Comparison of ENCODE assay signal across 1 cellular context in the genomic region with DNA sequence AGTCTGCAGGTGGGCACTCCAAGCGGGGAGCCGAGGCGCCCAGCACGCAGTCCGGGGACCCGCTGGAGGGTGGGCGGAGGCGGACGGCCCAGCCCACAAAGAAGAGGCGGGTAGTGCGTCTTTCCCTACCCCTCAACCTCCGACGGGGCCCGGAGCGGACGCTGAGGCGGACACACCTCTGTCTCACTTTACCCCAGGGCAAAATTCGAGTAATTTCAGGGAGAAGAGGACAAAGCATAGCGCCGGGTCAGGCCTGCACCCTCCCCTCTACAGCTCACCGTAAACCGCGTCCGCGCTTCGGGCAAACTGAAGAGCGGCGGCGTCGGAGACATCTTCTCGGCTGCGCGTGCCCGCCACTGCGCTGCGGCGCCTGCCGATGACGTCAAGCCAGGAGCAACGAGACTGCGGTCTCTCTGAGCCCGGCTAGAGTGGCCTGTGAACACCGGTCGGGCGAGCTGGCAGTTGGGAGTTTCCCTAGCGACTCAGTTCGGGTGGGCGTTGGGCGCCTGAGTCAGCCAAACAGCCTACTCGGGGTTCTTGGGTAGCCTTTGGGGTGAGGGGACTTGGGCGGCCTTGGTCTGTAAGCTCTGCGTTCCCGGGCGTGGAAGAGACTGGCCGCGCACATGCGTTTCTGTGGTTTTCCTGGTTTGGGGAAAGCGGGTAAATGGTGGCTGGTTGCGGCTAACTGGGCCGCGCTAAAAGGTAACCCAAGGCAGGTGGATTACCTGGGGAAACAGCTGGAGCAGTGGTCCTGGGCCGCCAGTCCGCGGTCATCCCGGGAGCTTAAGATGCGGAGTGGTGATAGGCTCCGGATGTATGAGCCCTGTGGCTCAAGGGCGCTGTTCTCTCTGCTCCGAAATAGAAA.
TF ChIP-seq lines count a peak whose summit lies in the region.

A gene with protein sequence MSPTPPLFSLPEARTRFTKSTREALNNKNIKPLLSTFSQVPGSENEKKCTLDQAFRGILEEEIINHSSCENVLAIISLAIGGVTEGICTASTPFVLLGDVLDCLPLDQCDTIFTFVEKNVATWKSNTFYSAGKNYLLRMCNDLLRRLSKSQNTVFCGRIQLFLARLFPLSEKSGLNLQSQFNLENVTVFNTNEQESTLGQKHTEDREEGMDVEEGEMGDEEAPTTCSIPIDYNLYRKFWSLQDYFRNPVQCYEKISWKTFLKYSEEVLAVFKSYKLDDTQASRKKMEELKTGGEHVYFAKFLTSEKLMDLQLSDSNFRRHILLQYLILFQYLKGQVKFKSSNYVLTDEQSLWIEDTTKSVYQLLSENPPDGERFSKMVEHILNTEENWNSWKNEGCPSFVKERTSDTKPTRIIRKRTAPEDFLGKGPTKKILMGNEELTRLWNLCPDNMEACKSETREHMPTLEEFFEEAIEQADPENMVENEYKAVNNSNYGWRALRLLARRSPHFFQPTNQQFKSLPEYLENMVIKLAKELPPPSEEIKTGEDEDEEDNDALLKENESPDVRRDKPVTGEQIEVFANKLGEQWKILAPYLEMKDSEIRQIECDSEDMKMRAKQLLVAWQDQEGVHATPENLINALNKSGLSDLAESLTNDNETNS (minus strand): TSS at position 360 of the 865 bp plus-strand sequence. CDS start 28 bp downstream, at position 332.

TF ChIP-seq in K562, 482 proteins besides CTCF, POLR2A, EP300 and RAD21 (continued from another document and continues in another):
- TF ChIP-seq ZNF445 (CRISPR knock-in tag; IDR thresholded peaks at IDR 0.05; ENCODE audit: low read depth) (no peak), NCOR1 (IDR thresholded peaks at IDR 0.05) (peak; percentile 53; the same call in 1 of the 2 replicates), BCOR (IDR thresholded peaks at IDR 0.05) (peak; percentile 32), GABPB1 (CRISPR knock-in tag; IDR thresholded peaks at IDR 0.05) (peak; percentile 79), MEIS2 (IDR thresholded peaks at IDR 0.05; ENCODE audit: partially characterized antibody) (peak; percentile 41), LCOR (CRISPR knock-in tag; IDR thresholded peaks at IDR 0.05) (peak; percentile 96), ZNF274 (IDR thresholded peaks at IDR 0.05; ENCODE audit: borderline replicate concordance, low read depth, low read length) (no peak), ZNF311 (CRISPR knock-in tag; IDR thresholded peaks at IDR 0.05) (no peak), ZNF444 (CRISPR knock-in tag; IDR thresholded peaks at IDR 0.05) (no peak), HDAC8 (tag; IDR thresholded peaks at IDR 0.05) (no peak), KHSRP (IDR thresholded peaks at IDR 0.05) (peak; percentile 88), TARDBP (IDR thresholded peaks at IDR 0.05) (no peak), RHOXF2B (CRISPR knock-in tag; conservative IDR thresholded peaks at IDR 0.05) (no peak), FOXM1 (IDR thresholded peaks at IDR 0.05; ENCODE audit: low read depth) (0 out of 2 replicates have a peak, but pooled peaks have one; percentile 9), FOXM1 (CRISPR knock-in tag; IDR thresholded peaks at IDR 0.05; ENCODE audit: low read depth) (peak; percentile 94), NEUROD1 (IDR thresholded peaks at IDR 0.05; ENCODE audit: borderline replicate concordance, low read depth, low read length, partially characterized antibody) (peak; percentile 81), CHD1 (IDR thresholded peaks at IDR 0.05; ENCODE audit: low read length) (peak; percentile 88), ZFP36 (IDR thresholded peaks at IDR 0.05; ENCODE audit: low read depth, low read length, partially characterized antibody) (no peak), MCM3 (IDR thresholded peaks at IDR 0.05) (no peak), ZBTB17 (CRISPR knock-in tag; IDR thresholded peaks at IDR 0.05) (peak; percentile 84), HIVEP1 (CRISPR knock-in tag; IDR thresholded peaks at IDR 0.05) (no peak), KDM1A (IDR thresholded peaks at IDR 0.05) (peak in 1 of 2 experiments; percentile 58; a peak in 1 of 4 replicates), GTF2F1 (IDR thresholded peaks at IDR 0.05; ENCODE audit: low read depth, low read length) (peak; percentile 90; the same call in 1 of the 2 replicates), XRCC5 (IDR thresholded peaks at IDR 0.05; ENCODE audit: low read depth, low read length) (0 out of 2 replicates have a peak, but pooled peaks have one; percentile 68), SNIP1 (IDR thresholded peaks at IDR 0.05; ENCODE audit: low read depth) (peak; percentile 86), JUN (IDR thresholded peaks at IDR 0.05; ENCODE audit: borderline replicate concordance, low read depth, low read length) (peak; percentile 80), JUN (CRISPR knock-in tag; IDR thresholded peaks at IDR 0.05; ENCODE audit: borderline replicate concordance) (peak; percentile 96; the same call in 1 of the 2 replicates), HDAC1 (IDR thresholded peaks at IDR 0.05) (peak in 1 of 2 experiments; percentile 90; a peak in 2 of 4 replicates), ZBTB7A (IDR thresholded peaks at IDR 0.05; ENCODE audit: borderline replicate concordance, control insufficient read depth, low read depth, low read length) (peak; percentile 82), JUNB (CRISPR knock-in tag; conservative IDR thresholded peaks at IDR 0.05) (no peak), CREM (IDR thresholded peaks at IDR 0.05; ENCODE audit: low read depth) (peak; percentile 100), GATAD2B (IDR thresholded peaks at IDR 0.05; ENCODE audit: borderline replicate concordance) (no peak), PHB (CRISPR knock-in tag; IDR thresholded peaks at IDR 0.05) (peak; percentile 72; the same call in 1 of the 2 replicates), NR1H2 (CRISPR knock-in tag; IDR thresholded peaks at IDR 0.05) (peak; percentile 89; the same call in 1 of the 2 replicates), IRF2 (CRISPR knock-in tag; IDR thresholded peaks at IDR 0.05) (no peak), SOX6 (IDR thresholded peaks at IDR 0.05) (peak; percentile 64), ZNF707 (CRISPR knock-in tag; conservative IDR thresholded peaks at IDR 0.05) (no peak), SRSF3 (IDR thresholded peaks at IDR 0.05; ENCODE audit: insufficient read depth, low read length) (0 out of 2 replicates have a peak, but pooled peaks have one; percentile 59)
- TF ChIP-seq, protein P1, sequence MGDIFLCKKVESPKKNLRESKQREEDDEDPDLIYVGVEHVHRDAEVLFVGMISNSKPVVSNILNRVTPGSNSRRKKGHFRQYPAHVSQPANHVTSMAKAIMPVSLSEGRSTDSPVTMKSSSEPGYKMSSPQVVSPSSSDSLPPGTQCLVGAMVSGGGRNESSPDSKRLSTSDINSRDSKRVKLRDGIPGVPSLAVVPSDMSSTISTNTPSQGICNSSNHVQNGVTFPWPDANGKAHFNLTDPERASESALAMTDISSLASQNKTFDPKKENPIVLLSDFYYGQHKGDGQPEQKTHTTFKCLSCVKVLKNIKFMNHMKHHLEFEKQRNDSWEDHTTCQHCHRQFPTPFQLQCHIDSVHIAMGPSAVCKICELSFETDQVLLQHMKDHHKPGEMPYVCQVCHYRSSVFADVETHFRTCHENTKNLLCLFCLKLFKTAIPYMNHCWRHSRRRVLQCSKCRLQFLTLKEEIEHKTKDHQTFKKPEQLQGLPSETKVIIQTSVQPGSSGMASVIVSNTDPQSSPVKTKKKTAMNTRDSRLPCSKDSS (IDR thresholded peaks at IDR 0.05; ENCODE audit: low read depth, partially characterized antibody) = no peak
- TF ChIP-seq, protein P2, sequence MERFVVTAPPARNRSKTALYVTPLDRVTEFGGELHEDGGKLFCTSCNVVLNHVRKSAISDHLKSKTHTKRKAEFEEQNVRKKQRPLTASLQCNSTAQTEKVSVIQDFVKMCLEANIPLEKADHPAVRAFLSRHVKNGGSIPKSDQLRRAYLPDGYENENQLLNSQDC (CRISPR knock-in tag; IDR thresholded peaks at IDR 0.05) = no peak
- TF ChIP-seq, protein P3, sequence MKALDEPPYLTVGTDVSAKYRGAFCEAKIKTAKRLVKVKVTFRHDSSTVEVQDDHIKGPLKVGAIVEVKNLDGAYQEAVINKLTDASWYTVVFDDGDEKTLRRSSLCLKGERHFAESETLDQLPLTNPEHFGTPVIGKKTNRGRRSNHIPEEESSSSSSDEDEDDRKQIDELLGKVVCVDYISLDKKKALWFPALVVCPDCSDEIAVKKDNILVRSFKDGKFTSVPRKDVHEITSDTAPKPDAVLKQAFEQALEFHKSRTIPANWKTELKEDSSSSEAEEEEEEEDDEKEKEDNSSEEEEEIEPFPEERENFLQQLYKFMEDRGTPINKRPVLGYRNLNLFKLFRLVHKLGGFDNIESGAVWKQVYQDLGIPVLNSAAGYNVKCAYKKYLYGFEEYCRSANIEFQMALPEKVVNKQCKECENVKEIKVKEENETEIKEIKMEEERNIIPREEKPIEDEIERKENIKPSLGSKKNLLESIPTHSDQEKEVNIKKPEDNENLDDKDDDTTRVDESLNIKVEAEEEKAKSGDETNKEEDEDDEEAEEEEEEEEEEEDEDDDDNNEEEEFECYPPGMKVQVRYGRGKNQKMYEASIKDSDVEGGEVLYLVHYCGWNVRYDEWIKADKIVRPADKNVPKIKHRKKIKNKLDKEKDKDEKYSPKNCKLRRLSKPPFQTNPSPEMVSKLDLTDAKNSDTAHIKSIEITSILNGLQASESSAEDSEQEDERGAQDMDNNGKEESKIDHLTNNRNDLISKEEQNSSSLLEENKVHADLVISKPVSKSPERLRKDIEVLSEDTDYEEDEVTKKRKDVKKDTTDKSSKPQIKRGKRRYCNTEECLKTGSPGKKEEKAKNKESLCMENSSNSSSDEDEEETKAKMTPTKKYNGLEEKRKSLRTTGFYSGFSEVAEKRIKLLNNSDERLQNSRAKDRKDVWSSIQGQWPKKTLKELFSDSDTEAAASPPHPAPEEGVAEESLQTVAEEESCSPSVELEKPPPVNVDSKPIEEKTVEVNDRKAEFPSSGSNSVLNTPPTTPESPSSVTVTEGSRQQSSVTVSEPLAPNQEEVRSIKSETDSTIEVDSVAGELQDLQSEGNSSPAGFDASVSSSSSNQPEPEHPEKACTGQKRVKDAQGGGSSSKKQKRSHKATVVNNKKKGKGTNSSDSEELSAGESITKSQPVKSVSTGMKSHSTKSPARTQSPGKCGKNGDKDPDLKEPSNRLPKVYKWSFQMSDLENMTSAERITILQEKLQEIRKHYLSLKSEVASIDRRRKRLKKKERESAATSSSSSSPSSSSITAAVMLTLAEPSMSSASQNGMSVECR (CRISPR knock-in tag; IDR thresholded peaks at IDR 0.05) = peak; percentile 98
- TF ChIP-seq, protein P4, sequence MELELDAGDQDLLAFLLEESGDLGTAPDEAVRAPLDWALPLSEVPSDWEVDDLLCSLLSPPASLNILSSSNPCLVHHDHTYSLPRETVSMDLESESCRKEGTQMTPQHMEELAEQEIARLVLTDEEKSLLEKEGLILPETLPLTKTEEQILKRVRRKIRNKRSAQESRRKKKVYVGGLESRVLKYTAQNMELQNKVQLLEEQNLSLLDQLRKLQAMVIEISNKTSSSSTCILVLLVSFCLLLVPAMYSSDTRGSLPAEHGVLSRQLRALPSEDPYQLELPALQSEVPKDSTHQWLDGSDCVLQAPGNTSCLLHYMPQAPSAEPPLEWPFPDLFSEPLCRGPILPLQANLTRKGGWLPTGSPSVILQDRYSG (tag; conservative IDR thresholded peaks at IDR 0.05; ENCODE audit: low read depth) = no peak
- TF ChIP-seq, protein P5, sequence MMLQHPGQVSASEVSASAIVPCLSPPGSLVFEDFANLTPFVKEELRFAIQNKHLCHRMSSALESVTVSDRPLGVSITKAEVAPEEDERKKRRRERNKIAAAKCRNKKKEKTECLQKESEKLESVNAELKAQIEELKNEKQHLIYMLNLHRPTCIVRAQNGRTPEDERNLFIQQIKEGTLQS (IDR thresholded peaks at IDR 0.05) = peak; percentile 80
- TF ChIP-seq, protein P5 (CRISPR knock-in tag; conservative IDR thresholded peaks at IDR 0.05) = peak; percentile 65; the same call in 1 of the 2 replicates
- TF ChIP-seq, protein P6, sequence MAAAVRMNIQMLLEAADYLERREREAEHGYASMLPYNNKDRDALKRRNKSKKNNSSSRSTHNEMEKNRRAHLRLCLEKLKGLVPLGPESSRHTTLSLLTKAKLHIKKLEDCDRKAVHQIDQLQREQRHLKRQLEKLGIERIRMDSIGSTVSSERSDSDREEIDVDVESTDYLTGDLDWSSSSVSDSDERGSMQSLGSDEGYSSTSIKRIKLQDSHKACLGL (CRISPR knock-in tag; IDR thresholded peaks at IDR 0.05; ENCODE audit: borderline replicate concordance, poor library complexity, severe bottlenecking) = peak; percentile 77
- TF ChIP-seq, protein P7, sequence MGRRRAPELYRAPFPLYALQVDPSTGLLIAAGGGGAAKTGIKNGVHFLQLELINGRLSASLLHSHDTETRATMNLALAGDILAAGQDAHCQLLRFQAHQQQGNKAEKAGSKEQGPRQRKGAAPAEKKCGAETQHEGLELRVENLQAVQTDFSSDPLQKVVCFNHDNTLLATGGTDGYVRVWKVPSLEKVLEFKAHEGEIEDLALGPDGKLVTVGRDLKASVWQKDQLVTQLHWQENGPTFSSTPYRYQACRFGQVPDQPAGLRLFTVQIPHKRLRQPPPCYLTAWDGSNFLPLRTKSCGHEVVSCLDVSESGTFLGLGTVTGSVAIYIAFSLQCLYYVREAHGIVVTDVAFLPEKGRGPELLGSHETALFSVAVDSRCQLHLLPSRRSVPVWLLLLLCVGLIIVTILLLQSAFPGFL (CRISPR knock-in tag; IDR thresholded peaks at IDR 0.05) = 0 out of 2 replicates have a peak, but pooled peaks have one; percentile 36
- TF ChIP-seq, protein P8, sequence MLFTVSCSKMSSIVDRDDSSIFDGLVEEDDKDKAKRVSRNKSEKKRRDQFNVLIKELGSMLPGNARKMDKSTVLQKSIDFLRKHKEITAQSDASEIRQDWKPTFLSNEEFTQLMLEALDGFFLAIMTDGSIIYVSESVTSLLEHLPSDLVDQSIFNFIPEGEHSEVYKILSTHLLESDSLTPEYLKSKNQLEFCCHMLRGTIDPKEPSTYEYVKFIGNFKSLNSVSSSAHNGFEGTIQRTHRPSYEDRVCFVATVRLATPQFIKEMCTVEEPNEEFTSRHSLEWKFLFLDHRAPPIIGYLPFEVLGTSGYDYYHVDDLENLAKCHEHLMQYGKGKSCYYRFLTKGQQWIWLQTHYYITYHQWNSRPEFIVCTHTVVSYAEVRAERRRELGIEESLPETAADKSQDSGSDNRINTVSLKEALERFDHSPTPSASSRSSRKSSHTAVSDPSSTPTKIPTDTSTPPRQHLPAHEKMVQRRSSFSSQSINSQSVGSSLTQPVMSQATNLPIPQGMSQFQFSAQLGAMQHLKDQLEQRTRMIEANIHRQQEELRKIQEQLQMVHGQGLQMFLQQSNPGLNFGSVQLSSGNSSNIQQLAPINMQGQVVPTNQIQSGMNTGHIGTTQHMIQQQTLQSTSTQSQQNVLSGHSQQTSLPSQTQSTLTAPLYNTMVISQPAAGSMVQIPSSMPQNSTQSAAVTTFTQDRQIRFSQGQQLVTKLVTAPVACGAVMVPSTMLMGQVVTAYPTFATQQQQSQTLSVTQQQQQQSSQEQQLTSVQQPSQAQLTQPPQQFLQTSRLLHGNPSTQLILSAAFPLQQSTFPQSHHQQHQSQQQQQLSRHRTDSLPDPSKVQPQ (CRISPR knock-in tag; IDR thresholded peaks at IDR 0.05; ENCODE audit: borderline replicate concordance) = no peak
- TF ChIP-seq, protein P9, sequence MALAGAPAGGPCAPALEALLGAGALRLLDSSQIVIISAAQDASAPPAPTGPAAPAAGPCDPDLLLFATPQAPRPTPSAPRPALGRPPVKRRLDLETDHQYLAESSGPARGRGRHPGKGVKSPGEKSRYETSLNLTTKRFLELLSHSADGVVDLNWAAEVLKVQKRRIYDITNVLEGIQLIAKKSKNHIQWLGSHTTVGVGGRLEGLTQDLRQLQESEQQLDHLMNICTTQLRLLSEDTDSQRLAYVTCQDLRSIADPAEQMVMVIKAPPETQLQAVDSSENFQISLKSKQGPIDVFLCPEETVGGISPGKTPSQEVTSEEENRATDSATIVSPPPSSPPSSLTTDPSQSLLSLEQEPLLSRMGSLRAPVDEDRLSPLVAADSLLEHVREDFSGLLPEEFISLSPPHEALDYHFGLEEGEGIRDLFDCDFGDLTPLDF (CRISPR knock-in tag; IDR thresholded peaks at IDR 0.05) = peak; percentile 61; the same call in 1 of the 2 replicates
